In genomic region chr20:13777171-13777601, GRCh38 we compare ENCODE assay signal across 12 cellular contexts. TPM values are rescaled to one million over a fixed set of nuclear protein-coding genes. Genes with fewer than 3 reads are reported as not detected.
DNase-seq lines count a peak whose midpoint lies in the region; ATAC-seq, FAIRE-seq and TF ChIP-seq lines count a peak whose summit lies in the region.
"Had no signal": no experiment of that assay in that cellular context is flagged by ENCODE, and none has a peak within 500 bp of the region (broad histone marks: within the 10 kb centered on the region; RNA-seq: fewer than 3 reads in every experiment).

No MANE protein-coding gene starts in this region.

- POLR2A ChIA-PET in IMR-90 (lab: Charles Lee; ENCODE audit: unreplicated experiment), result no interaction called here
- POLR2A ChIA-PET in naive thymus-derived CD8-positive, alpha-beta T cell (lab: Charles Lee), result no interaction called here

- no peaks in the 10 kb centered on the region for H3K4me1 ChIP-seq in IMR-90 (ENCODE audit: control insufficient read depth, insufficient read depth, low read length)
- H3K4me1 ChIP-seq in astrocyte (ENCODE audit: insufficient read depth, low read length), result peaks cover 4% of the 10 kb centered on the region
- H3K4me1 ChIP-seq in vagina, result no peaks in the 10 kb centered on the region

- no peak overlapping the region for H3K14ac ChIP-seq in IMR-90 (replicated peaks; ENCODE audit: low read depth, low read length)

- H4K5ac ChIP-seq in IMR-90 (ENCODE audit: low read depth, low read length), result no peak overlapping the region

- H2BK120ac ChIP-seq in IMR-90 (ENCODE audit: low read depth, low read length), result no peak overlapping the region

- H2AK9ac ChIP-seq in IMR-90 (replicated peaks; ENCODE audit: low read depth, low read length, poor library complexity), result no peak overlapping the region

- H2BK5ac ChIP-seq in IMR-90 (ENCODE audit: low read depth, low read length, poor library complexity, severe bottlenecking), result no peak overlapping the region

- no CpG with 5 or more reads among the region's 4 CpGs for WGBS in IMR-90 (ENCODE audit: extremely low coverage in 2 of 2, insufficient read length in 1 of 2), 2 experiments

- TF ChIP-seq CTCF in GM12865 (IDR thresholded peaks at IDR 0.05; ENCODE audit: insufficient read depth, low read depth, low read length, missing control alignments), result no peak
- TF ChIP-seq CTCF in IMR-90 (conservative IDR thresholded peaks at IDR 0.05; ENCODE audit: low read depth, low read length), result no peak
- TF ChIP-seq CTCF in astrocyte (IDR thresholded peaks at IDR 0.05; ENCODE audit: insufficient read depth, low read depth, low read length), result no peak
- TF ChIP-seq CTCF in vagina (IDR thresholded peaks at IDR 0.05), result no peak

- TF ChIP-seq RAD21 in IMR-90 (IDR thresholded peaks at IDR 0.05; ENCODE audit: low read length), result no peak

- in situ Hi-C loops in IMR-90 (cut with MboI; ENCODE audit: low sequenced_read_pairs), result no loop called here

- intact Hi-C loops in IMR-90 (cut with micrococcal nuclease), result loop anchor here (2.0 to 10.0 kb wide), 2 partner anchors 44 to 322 kb away; no protein-coding TSS in a partner anchor
- intact Hi-C loops in vagina (cut with DNase I), result no loop called here

- H3K9me3 ChIP-seq in IMR-90 (ENCODE audit: control insufficient read depth, insufficient read depth, low read length) (no peaks in the 10 kb centered on the region), astrocyte (ENCODE audit: insufficient read depth, low read depth, low read length) (no peaks in the 10 kb centered on the region), vagina (no peaks in the 10 kb centered on the region)

- H3K9me3 Mint-ChIP-seq in astrocyte (ENCODE audit: unreplicated experiment), result peaks cover 1% of the 10 kb centered on the region
- H3K9me3 Mint-ChIP-seq in naive thymus-derived CD8-positive, alpha-beta T cell, result no peaks in the 10 kb centered on the region
- H3K9me3 Mint-ChIP-seq: H9, nephron had no signal

- BruUV-seq in IMR-90 (replicated peaks; lab: Mats Ljungman, UMichigan), result no TSS peak

- H4K91ac ChIP-seq in IMR-90 (ENCODE audit: insufficient read depth, low read depth, low read length), result no peak overlapping the region

- H3K18ac ChIP-seq in IMR-90 (ENCODE audit: low read depth, low read length), result no peak overlapping the region

- H3K27ac Mint-ChIP-seq in astrocyte (ENCODE audit: unreplicated experiment), result no peak overlapping the region
- peak overlapping the region in 8 of 10 donors; percentile 1 to 74 (median 14) for H3K27ac Mint-ChIP-seq in naive thymus-derived CD8-positive, alpha-beta T cell
- H3K27ac Mint-ChIP-seq: H9, nephron had no signal

- H3K4ac ChIP-seq in IMR-90 (ENCODE audit: low read depth, low read length), result no peak overlapping the region

- peak; percentile 64 for FAIRE-seq in astrocyte (lab: Jason Lieb, UNC)

- no peak overlapping the region for H3K4me3 Mint-ChIP-seq in astrocyte (ENCODE audit: unreplicated experiment)
- H3K4me3 Mint-ChIP-seq in naive thymus-derived CD8-positive, alpha-beta T cell, result peak overlapping the region in 2 of 10 donors; percentile 2 to 11
- H3K4me3 Mint-ChIP-seq: H9, nephron had no signal

- peak; percentile 42; the same call in 1 of the 2 replicates for ATAC-seq in IMR-90 (ENCODE audit: low read depth)
- ATAC-seq in naive thymus-derived CD8-positive, alpha-beta T cell, result no peak
- no peak for ATAC-seq in GM19023 (IDR thresholded peaks at IDR 0.05; ENCODE audit: unreplicated experiment)
- ATAC-seq in HG03520 (IDR thresholded peaks at IDR 0.05; ENCODE audit: unreplicated experiment), result no peak

- H2AFZ ChIP-seq in IMR-90 (replicated peaks; ENCODE audit: low read length, poor library complexity) (no peak overlapping the region), astrocyte (ENCODE audit: low read depth, low read length) (no peak overlapping the region)

- no peak overlapping the region for H2BK15ac ChIP-seq in IMR-90 (ENCODE audit: low read depth, low read length)

- dilution Hi-C loops in IMR-90 (cut with HindIII; ENCODE audit: low sequenced_read_pairs, unreplicated experiment), result no loop called here

- H3K27ac ChIP-seq in IMR-90 (ENCODE audit: insufficient read depth, low read length) (no peak overlapping the region), astrocyte (ENCODE audit: low read depth, low read length) (peak overlapping the region; percentile 49), vagina (no peak overlapping the region)

- H3K9me1 ChIP-seq in IMR-90 (ENCODE audit: insufficient read depth, low read length), result no peaks in the 10 kb centered on the region

- no peaks in the 10 kb centered on the region for H3K27me3 Mint-ChIP-seq in astrocyte (ENCODE audit: low read depth, unreplicated experiment)
- H3K27me3 Mint-ChIP-seq in naive thymus-derived CD8-positive, alpha-beta T cell, result no peaks in the 10 kb centered on the region

- H2AK5ac ChIP-seq in IMR-90 (ENCODE audit: low read depth, low read length), result no peak overlapping the region

- H3K56ac ChIP-seq in IMR-90 (ENCODE audit: extremely low read depth, insufficient read depth, low read length), result no peak overlapping the region

- H3K79me1 ChIP-seq in IMR-90 (ENCODE audit: low read depth in 1 of 2, low read length in 2 of 2), result peaks cover 7 to 10% of the 10 kb centered on the region in 2 experiments; a peak in 2 of 4 replicates

- H3K27me3 ChIP-seq in IMR-90 (ENCODE audit: control insufficient read depth, insufficient read depth, low read length) (no peaks in the 10 kb centered on the region), astrocyte (ENCODE audit: insufficient read depth, low read length) (no peaks in the 10 kb centered on the region), vagina (no peaks in the 10 kb centered on the region)

- H4K8ac ChIP-seq in IMR-90 (ENCODE audit: low read depth in 2 of 2, low read length in 2 of 2), result no peak overlapping the region

- H3K23ac ChIP-seq in IMR-90 (ENCODE audit: low read depth, low read length), result no peak overlapping the region

- CTCF ChIA-PET in IMR-90 (lab: Yijun Ruan, JAX), result no interaction called here

- peak overlapping the region; percentile 78; the same call in 1 of the 2 replicates for H3K4me2 ChIP-seq in IMR-90 (ENCODE audit: low read depth, low read length)
- peak overlapping the region; percentile 69 for H3K4me2 ChIP-seq in astrocyte (ENCODE audit: low read length)

- peak; percentile 72 for DNase-seq in GM12865 (ENCODE audit: low read depth)
- peak; percentile 59 for DNase-seq in IMR-90
- DNase-seq in astrocyte (ENCODE audit: low read depth), result peak; percentile 37
- no peak for DNase-seq in naive thymus-derived CD8-positive, alpha-beta T cell
- DNase-seq in vagina (ENCODE audit: extremely low spot score in 2 of 2), result no peak
- DNase-seq: activated effector memory CD4-positive, alpha-beta T cell treated with Interleukin-2 at 50 U/mL for 16 hours; H9; NCI-H1417; NK-92 treated with Interleukin-12 subunit alpha and Interleukin-12 subunit beta, amount 100 ng/mL, for 24 hours had no signal

- H3K36me3 ChIP-seq in IMR-90 (ENCODE audit: control insufficient read depth, insufficient read depth, low read length) (peaks cover 19% of the 10 kb centered on the region), astrocyte (ENCODE audit: insufficient read depth, low read length) (peaks cover 40% of the 10 kb centered on the region), vagina (peaks cover 0 to 32% of the 10 kb centered on the region in 2 donors)

- H3K4me3 ChIP-seq in GM12865 (ENCODE audit: low read depth, low read length), result no peak overlapping the region
- no peak overlapping the region for H3K4me3 ChIP-seq in IMR-90 (ENCODE audit: insufficient read depth, low read depth, low read length)
- no peak overlapping the region for H3K4me3 ChIP-seq in astrocyte (ENCODE audit: insufficient read depth, low read depth, low read length)
- H3K4me3 ChIP-seq in vagina, result no peak overlapping the region

- H4K20me1 ChIP-seq in IMR-90 (ENCODE audit: insufficient read depth, low read length), result no peaks in the 10 kb centered on the region
- peaks cover 6% of the 10 kb centered on the region for H4K20me1 ChIP-seq in astrocyte (ENCODE audit: insufficient read depth, low read length)

- peaks cover 7% of the 10 kb centered on the region for H3K4me1 Mint-ChIP-seq in astrocyte (ENCODE audit: low read depth, unreplicated experiment)
- H3K4me1 Mint-ChIP-seq in naive thymus-derived CD8-positive, alpha-beta T cell, result peaks cover 16 to 36% (median 30%) of the 10 kb centered on the region in 4 donors
- H3K4me1 Mint-ChIP-seq: H9, nephron had no signal

- peaks cover 3% of the 10 kb centered on the region for H3K36me3 Mint-ChIP-seq in astrocyte (ENCODE audit: low read depth, unreplicated experiment)
- peaks cover 4 to 87% (median 14%) of the 10 kb centered on the region in 3 donors for H3K36me3 Mint-ChIP-seq in naive thymus-derived CD8-positive, alpha-beta T cell

- H3K79me2 ChIP-seq in astrocyte (ENCODE audit: insufficient read depth, low read length), result peaks cover 38% of the 10 kb centered on the region

- TF ChIP-seq POLR2A in IMR-90 (IDR thresholded peaks at IDR 0.05; ENCODE audit: low read depth, low read length), result no peak
- no peak for TF ChIP-seq POLR2A in vagina (IDR thresholded peaks at IDR 0.05)

- H3K9ac ChIP-seq in IMR-90 (ENCODE audit: low read depth, low read length) (no peak overlapping the region), astrocyte (ENCODE audit: low read length) (peak overlapping the region; percentile 38)

- no peak overlapping the region for H2BK20ac ChIP-seq in IMR-90 (ENCODE audit: low read depth, low read length)

TF ChIP-seq in IMR-90, 13 proteins besides CTCF, POLR2A, EP300 and RAD21 (continues in another document):
- peak; percentile 44; the same call in 1 of the 2 replicates for TF ChIP-seq FOS (IDR thresholded peaks at IDR 0.05; ENCODE audit: low read depth, low read length)

RNA-seq across cellular contexts. Expression of gene ESF1, which starts 7.5 kb away (rescaled TPM):
- 2.7 and 5.3 TPM in 2 replicates for total RNA-seq in IMR-90 (2012; rRNA removed)
- polyA plus RNA-seq in IMR-90 (2012; rRNA removed), result 2.1 and 2.6 TPM in 2 replicates
- 0.09 and 0.14 TPM in 2 replicates for polyA plus RNA-seq in IMR-90 (2012; cell fraction: cytosol; rRNA removed)
- polyA plus RNA-seq in IMR-90 (2012; cell fraction: nucleus; rRNA removed; ENCODE audit: low replicate concordance), result 0.09 and 0.94 TPM in 2 replicates
- total RNA-seq in astrocyte, result 13.9 and 14.0 TPM in 2 replicates
- 10 to 100 TPM; 15.2 to 15.9 TPM for total RNA-seq in naive thymus-derived CD8-positive, alpha-beta T cell
- polyA plus RNA-seq in naive thymus-derived CD8-positive, alpha-beta T cell, result 1 to 10 TPM; 4.3 to 6.9 (median 6.1) TPM
- 14.0 TPM for total RNA-seq in vagina

RNA-seq across cellular contexts. Expression of gene NDUFAF5, which starts 7.6 kb away (rescaled TPM):
- total RNA-seq in IMR-90 (2012; rRNA removed), result 6.8 and 22.8 TPM in 2 replicates
- 11.9 and 12.3 TPM in 2 replicates for polyA plus RNA-seq in IMR-90 (2012; rRNA removed)
- 2.0 and 3.3 TPM in 2 replicates for polyA plus RNA-seq in IMR-90 (2012; cell fraction: cytosol; rRNA removed)
- polyA plus RNA-seq in IMR-90 (2012; cell fraction: nucleus; rRNA removed; ENCODE audit: low replicate concordance), result 2.2 and 28.3 TPM in 2 replicates
- total RNA-seq in astrocyte, result 27.3 and 31.6 TPM in 2 replicates
- 10 to 100 TPM; 39.3 to 47.1 TPM for total RNA-seq in naive thymus-derived CD8-positive, alpha-beta T cell
- 10 to 100 TPM in 1 of 3 donors, 1 to 10 TPM in 2; 3.1 to 10.1 (median 4.4) TPM for polyA plus RNA-seq in naive thymus-derived CD8-positive, alpha-beta T cell
- total RNA-seq in vagina, result 11.3 TPM

Comparison
In these comparisons a context has a peak if more than half of its experiments do, and no peak if none do; other contexts are left out.
1. DNase-seq: peak in GM12865 (single experiment), IMR-90 (single experiment) and astrocyte (single experiment); none in naive thymus-derived CD8-positive, alpha-beta T cell (0 of 10) and vagina (0 of 2).